In genomic region chr10:88107698-88108097, GRCh38 we compare ENCODE assay signal across 20 cellular contexts.
A peak's percentile ranks its signal among the peaks of the same experiment; 100 is the strongest.
DNase-seq lines count a peak whose midpoint lies in the region; ATAC-seq lines count a peak whose summit lies in the region.
"Had no signal": no experiment of that assay in that cellular context is flagged by ENCODE, and none has a peak within 500 bp of the region (broad histone marks: within the 10 kb centered on the region; RNA-seq: fewer than 3 reads in every experiment).

No MANE protein-coding gene starts in this region.

- no peak for DNase-seq in activated naive CD4-positive, alpha-beta T cell treated with anti-CD3 and anti-CD28 coated beads for 36 hours
- no peak for DNase-seq in activated naive CD4-positive, alpha-beta T cell treated with anti-CD3 and anti-CD28 coated beads, Interleukin-2, amount 50 U/mL, for 72 hours (ENCODE audit: low spot score in 2 of 2)
- DNase-seq in RPMI8226, result peak; percentile 12
- DNase-seq in activated CD4-positive, alpha-beta memory T cell treated with anti-CD3 and anti-CD28 coated beads, Interleukin-2, amount 10 ng/mL, durations not matched to agents 7 days and 5 days, result no peak
- no peak for DNase-seq in NCI-H82 (lab: John Stamatoyannopoulos, UW)
- DNase-seq in medulla oblongata (ENCODE audit: extremely low spot score), result no peak
- DNase-seq: 8988T; activated naive CD4-positive, alpha-beta T cell treated with Interleukin-2 at 50 U/mL for 16 hours; activated T-cell treated with anti-CD3 and anti-CD28 coated beads for 4 hours; DMS 273 treated with DMSO at 0.1 percent for 48 hours; endodermal cell; H9; heart left ventricle; naive thymus-derived CD8-positive, alpha-beta T cell; NCI-H146; NK-92 treated with Interleukin-12 subunit alpha and Interleukin-12 subunit beta, amount 100 ng/mL, for 24 hours; stimulated activated CD4-positive, alpha-beta T cell treated with anti-CD3 and anti-CD28 coated beads, Interleukin-2, amount 100 ng/mL, for 48 hours had no signal

- H3K27ac Mint-ChIP-seq in activated naive CD4-positive, alpha-beta T cell treated with anti-CD3 and anti-CD28 coated beads for 36 hours, result peak overlapping the region; percentile 2
- no peak overlapping the region for H3K27ac Mint-ChIP-seq in activated naive CD4-positive, alpha-beta T cell treated with anti-CD3 and anti-CD28 coated beads, Interleukin-2, amount 50 U/mL, for 72 hours
- H3K27ac Mint-ChIP-seq in stimulated activated memory B cell treated with anti-CD40 and anti-IgM and Interleukin-4, amounts not matched to agents 10 μg/mL and 1 μg/mL and 100 μg/mL, for 72 hours, result peak overlapping the region; percentile 81
- H3K27ac Mint-ChIP-seq in activated CD4-positive, alpha-beta memory T cell treated with anti-CD3 and anti-CD28 coated beads, Interleukin-2, amount 10 ng/mL, durations not matched to agents 7 days and 5 days, result no peak overlapping the region
- H3K27ac Mint-ChIP-seq: endodermal cell had no signal

- intact Hi-C loops in activated naive CD4-positive, alpha-beta T cell treated with anti-CD3 and anti-CD28 coated beads for 36 hours (cut with micrococcal nuclease), result no loop called here

- H3K36me3 Mint-ChIP-seq in activated naive CD4-positive, alpha-beta T cell treated with anti-CD3 and anti-CD28 coated beads for 36 hours (ENCODE audit: low read depth), result no peaks in the 10 kb centered on the region
- no peaks in the 10 kb centered on the region for H3K36me3 Mint-ChIP-seq in activated naive CD4-positive, alpha-beta T cell treated with anti-CD3 and anti-CD28 coated beads, Interleukin-2, amount 50 U/mL, for 72 hours
- no peaks in the 10 kb centered on the region for H3K36me3 Mint-ChIP-seq in stimulated activated memory B cell treated with anti-CD40 and anti-IgM and Interleukin-4, amounts not matched to agents 10 μg/mL and 1 μg/mL and 100 μg/mL, for 72 hours
- no peaks in the 10 kb centered on the region for H3K36me3 Mint-ChIP-seq in activated CD4-positive, alpha-beta memory T cell treated with anti-CD3 and anti-CD28 coated beads, Interleukin-2, amount 10 ng/mL, durations not matched to agents 7 days and 5 days (ENCODE audit: low read depth)
- H3K36me3 Mint-ChIP-seq: naive thymus-derived CD8-positive, alpha-beta T cell had no signal

- peaks cover 13% of the 10 kb centered on the region for H3K4me1 Mint-ChIP-seq in activated naive CD4-positive, alpha-beta T cell treated with anti-CD3 and anti-CD28 coated beads for 36 hours (ENCODE audit: low read depth)
- peaks cover 48% of the 10 kb centered on the region for H3K4me1 Mint-ChIP-seq in stimulated activated memory B cell treated with anti-CD40 and anti-IgM and Interleukin-4, amounts not matched to agents 10 μg/mL and 1 μg/mL and 100 μg/mL, for 72 hours
- H3K4me1 Mint-ChIP-seq in activated CD4-positive, alpha-beta memory T cell treated with anti-CD3 and anti-CD28 coated beads, Interleukin-2, amount 10 ng/mL, durations not matched to agents 7 days and 5 days, result peaks cover 9% of the 10 kb centered on the region

- POLR2A ChIA-PET in activated CD4-positive, alpha-beta memory T cell treated with anti-CD3 and anti-CD28 coated beads, Interleukin-2, amount 10 ng/mL, durations not matched to agents 7 days and 5 days (lab: Charles Lee), result no interaction called here

- CTCF ChIA-PET in activated naive CD4-positive, alpha-beta T cell treated with anti-CD3 and anti-CD28 coated beads for 36 hours (lab: Charles Lee), result interaction anchor here (0.6 to 0.7 kb wide), 2 partner anchors 29 to 382 kb away, joined by 7 to 8 read pairs; no protein-coding TSS in a partner anchor
- CTCF ChIA-PET in activated CD4-positive, alpha-beta memory T cell treated with anti-CD3 and anti-CD28 coated beads, Interleukin-2, amount 10 ng/mL, durations not matched to agents 7 days and 5 days (lab: Charles Lee), result interaction anchor here (0.8 to 1.1 kb wide), 2 partner anchors 10 to 14 kb away, joined by 3 to 5 read pairs; no protein-coding TSS in a partner anchor

- ATAC-seq in activated naive CD4-positive, alpha-beta T cell treated with anti-CD3 and anti-CD28 coated beads, Interleukin-2, amount 50 U/mL, for 72 hours, result no peak
- ATAC-seq in HG03139 (IDR thresholded peaks at IDR 0.05; ENCODE audit: unreplicated experiment), result peak; percentile 4
- no peak for ATAC-seq in stimulated activated memory B cell treated with anti-CD40 and anti-IgM and Interleukin-4, amounts not matched to agents 10 μg/mL and 1 μg/mL and 100 μg/mL, for 72 hours
- ATAC-seq: body of pancreas had no signal

- no peaks in the 10 kb centered on the region for H3K9me3 Mint-ChIP-seq in activated naive CD4-positive, alpha-beta T cell treated with anti-CD3 and anti-CD28 coated beads for 36 hours
- H3K9me3 Mint-ChIP-seq in activated naive CD4-positive, alpha-beta T cell treated with anti-CD3 and anti-CD28 coated beads, Interleukin-2, amount 50 U/mL, for 72 hours, result peaks cover 0 to 4% of the 10 kb centered on the region in 2 donors
- H3K9me3 Mint-ChIP-seq in stimulated activated memory B cell treated with anti-CD40 and anti-IgM and Interleukin-4, amounts not matched to agents 10 μg/mL and 1 μg/mL and 100 μg/mL, for 72 hours, result no peaks in the 10 kb centered on the region
- no peaks in the 10 kb centered on the region for H3K9me3 Mint-ChIP-seq in activated CD4-positive, alpha-beta memory T cell treated with anti-CD3 and anti-CD28 coated beads, Interleukin-2, amount 10 ng/mL, durations not matched to agents 7 days and 5 days
- H3K9me3 Mint-ChIP-seq: endodermal cell; H9; naive thymus-derived CD8-positive, alpha-beta T cell had no signal

- H3K27me3 Mint-ChIP-seq in activated naive CD4-positive, alpha-beta T cell treated with anti-CD3 and anti-CD28 coated beads for 36 hours (ENCODE audit: low read depth), result peaks cover 8% of the 10 kb centered on the region
- no peaks in the 10 kb centered on the region for H3K27me3 Mint-ChIP-seq in stimulated activated memory B cell treated with anti-CD40 and anti-IgM and Interleukin-4, amounts not matched to agents 10 μg/mL and 1 μg/mL and 100 μg/mL, for 72 hours
- H3K27me3 Mint-ChIP-seq in activated CD4-positive, alpha-beta memory T cell treated with anti-CD3 and anti-CD28 coated beads, Interleukin-2, amount 10 ng/mL, durations not matched to agents 7 days and 5 days, result peaks cover 5% of the 10 kb centered on the region
- H3K27me3 Mint-ChIP-seq: naive thymus-derived CD8-positive, alpha-beta T cell had no signal

- no peak overlapping the region for H3K4me3 Mint-ChIP-seq in activated naive CD4-positive, alpha-beta T cell treated with anti-CD3 and anti-CD28 coated beads for 36 hours
- H3K4me3 Mint-ChIP-seq in stimulated activated memory B cell treated with anti-CD40 and anti-IgM and Interleukin-4, amounts not matched to agents 10 μg/mL and 1 μg/mL and 100 μg/mL, for 72 hours, result peak overlapping the region; percentile 51
- H3K4me3 Mint-ChIP-seq in activated CD4-positive, alpha-beta memory T cell treated with anti-CD3 and anti-CD28 coated beads, Interleukin-2, amount 10 ng/mL, durations not matched to agents 7 days and 5 days, result no peak overlapping the region
- H3K4me3 Mint-ChIP-seq: endodermal cell, H9 had no signal

Comparison
In these comparisons a context has a peak if more than half of its experiments do, and no peak if none do; other contexts are left out.
1. H3K27ac Mint-ChIP-seq: peak in activated naive CD4-positive, alpha-beta T cell treated with anti-CD3 and anti-CD28 coated beads for 36 hours (single experiment) and stimulated activated memory B cell treated with anti-CD40 and anti-IgM and Interleukin-4, amounts not matched to agents 10 μg/mL and 1 μg/mL and 100 μg/mL, for 72 hours (single experiment); none in activated naive CD4-positive, alpha-beta T cell treated with anti-CD3 and anti-CD28 coated beads, Interleukin-2, amount 50 U/mL, for 72 hours (0 of 2) and activated CD4-positive, alpha-beta memory T cell treated with anti-CD3 and anti-CD28 coated beads, Interleukin-2, amount 10 ng/mL, durations not matched to agents 7 days and 5 days (single experiment).